19 cellular contexts compared by ENCODE assay signal in genomic region chr5:142253938-142254895, GRCh38.
DNase-seq lines count a peak whose midpoint lies in the region; FAIRE-seq and TF ChIP-seq lines count a peak whose summit lies in the region.
"Had no signal": no experiment of that assay in that cellular context is flagged by ENCODE, and none has a peak within 500 bp of the region (broad histone marks: within the 10 kb centered on the region; RNA-seq: fewer than 3 reads in every experiment).

No MANE protein-coding gene starts in this region.

- FAIRE-seq in frontal cortex (lab: Jason Lieb, UNC): no peak
- FAIRE-seq: small intestine had no signal

- H3K4me3 ChIP-seq in fibroblast of villous mesenchyme (ENCODE audit: low read depth, low read length) (no peak overlapping the region), skeletal muscle cell (ENCODE audit: low read depth, low read length) (no peak overlapping the region)
- H3K4me3 ChIP-seq: suprapubic skin had no signal

- peak; percentile 34 for DNase-seq in GM04503 (ENCODE audit: low read depth)
- DNase-seq in amniotic epithelial cell (ENCODE audit: low read depth): peak; percentile 32
- peak; percentile 53 for DNase-seq in fibroblast of villous mesenchyme (ENCODE audit: low read depth)
- DNase-seq in skeletal muscle cell (ENCODE audit: low read depth): peak; percentile 9
- no peak for DNase-seq in frontal cortex (ENCODE audit: low spot score in 2 of 2)
- no peak for DNase-seq in NCI-H345 treated with DMSO at 0.1 percent for 48 hours (lab: John Stamatoyannopoulos, UW; ENCODE audit: unreplicated experiment)
- no peak for DNase-seq in NOMO-1 (lab: John Stamatoyannopoulos, UW; ENCODE audit: unreplicated experiment in 2 of 2)
- DNase-seq: activated CD4-positive, alpha-beta T cell treated with anti-CD3 and anti-CD28 coated beads, Interleukin-2, amount 50 U/mL, for 48 hours; activated naive CD4-positive, alpha-beta T cell treated with anti-CD3 and anti-CD28 coated beads, Interleukin-2, amount 10 ng/mL, durations not matched to agents 7 days and 5 days; activated T-cell treated with anti-CD3 and anti-CD28 coated beads, Interleukin-2, amount 50 U/mL, for 1 hour; caudate nucleus; effector CD4-positive, alpha-beta T cell; H7; NK-92 treated with Interleukin-12 subunit alpha and Interleukin-12 subunit beta, amount 100 ng/mL, for 24 hours; RPMI8226; small intestine; stimulated activated CD4-positive, alpha-beta T cell treated with anti-CD3 and anti-CD28 coated beads, Interleukin-4, amount 100 ng/mL, for 4 hours; stimulated activated CD8-positive, alpha-beta memory T cell treated with anti-CD3 and anti-CD28 coated beads, Interleukin-4, amount 100 ng/mL, for 48 hours had no signal

- TF ChIP-seq CTCF in fibroblast of villous mesenchyme (IDR thresholded peaks at IDR 0.05; ENCODE audit: insufficient read depth, low read depth, low read length): no peak

Comparison
In these comparisons a context has a peak if more than half of its experiments do, and no peak if none do; other contexts are left out.
1. DNase-seq: peak in GM04503 (single experiment), amniotic epithelial cell (single experiment), fibroblast of villous mesenchyme (single experiment) and skeletal muscle cell (single experiment); none in frontal cortex (0 of 2), NCI-H345 treated with DMSO at 0.1 percent for 48 hours (single experiment) and NOMO-1 (0 of 2).